1 cellular context compared by ENCODE assay signal in genomic region chr2:120313695-120314615, GRCh38.
TF ChIP-seq lines count a peak whose summit lies in the region.

No MANE protein-coding gene starts in this region.

TF ChIP-seq in H1, 55 proteins besides CTCF, POLR2A, EP300 and RAD21 (continued from another document):
- no peak for TF ChIP-seq GABPA (IDR thresholded peaks at IDR 0.05; ENCODE audit: borderline replicate concordance, insufficient read depth, low read length)
- TF ChIP-seq CHD1 (IDR thresholded peaks at IDR 0.05; ENCODE audit: low read depth, low read length) = no peak
